ENCODE assay signal across 17 cellular contexts in the genomic region with DNA sequence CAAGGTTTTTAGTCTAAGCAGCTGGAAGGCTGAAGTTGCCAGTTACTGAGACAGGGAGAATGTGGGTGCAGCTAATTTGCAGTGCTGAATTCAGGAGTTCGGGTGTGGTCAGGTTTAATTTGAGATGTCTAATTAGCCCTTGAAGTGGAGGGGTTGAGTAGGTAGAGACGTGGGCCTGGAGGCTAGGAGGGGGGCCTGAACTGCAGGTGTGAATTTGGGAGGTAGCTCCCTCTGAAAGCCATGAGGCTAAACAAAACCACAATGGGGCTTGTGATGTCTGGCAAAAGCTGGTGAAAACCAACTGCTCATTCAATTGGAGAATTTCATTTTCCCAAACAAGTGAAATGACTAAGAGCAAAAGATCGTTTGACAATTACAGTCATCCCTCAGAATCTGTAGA.
"Had no signal": no experiment of that assay in that cellular context is flagged by ENCODE, and none has a peak within 500 bp of the region (broad histone marks: within the 10 kb centered on the region; RNA-seq: fewer than 3 reads in every experiment).

No MANE protein-coding gene starts in this region.

- H3K36me3 Mint-ChIP-seq: naive thymus-derived CD8-positive, alpha-beta T cell had no signal

- H3K4me1 ChIP-seq: gastrocnemius medialis, heart right ventricle had no signal

- H3K4me1 Mint-ChIP-seq: naive thymus-derived CD8-positive, alpha-beta T cell had no signal

- H3K36me3 ChIP-seq: gastrocnemius medialis, heart right ventricle, pancreas had no signal

- H3K9me3 Mint-ChIP-seq: naive thymus-derived CD8-positive, alpha-beta T cell had no signal

- H3K27ac ChIP-seq: dorsolateral prefrontal cortex, gastrocnemius medialis, heart right ventricle, pancreas had no signal

- H3K4me3 Mint-ChIP-seq: naive thymus-derived CD8-positive, alpha-beta T cell had no signal

- H3K27ac Mint-ChIP-seq: progenitor cell of endocrine pancreas had no signal

- ATAC-seq: esophagus mucosa; gastrocnemius medialis; heart right ventricle; mucosa of descending colon; naive thymus-derived CD8-positive, alpha-beta T cell; pancreas; right cardiac atrium had no signal

- H3K4me3 ChIP-seq: dorsolateral prefrontal cortex, gastrocnemius medialis, heart right ventricle, mucosa of descending colon, pancreas had no signal

- H3K27me3 ChIP-seq: gastrocnemius medialis, pancreas had no signal

- H3K9me3 ChIP-seq: gastrocnemius medialis, heart right ventricle, mucosa of descending colon, pancreas had no signal

- DNase-seq: cortex of kidney; dorsolateral prefrontal cortex; effector memory CD4-positive, alpha-beta T cell; gastrocnemius medialis; heart right ventricle; hypothalamus; kidney glomerular epithelial cell; mucosa of descending colon; naive thymus-derived CD8-positive, alpha-beta T cell; occipital lobe; pancreas; right cardiac atrium; small intestine; stimulated activated CD4-positive, alpha-beta T cell treated with anti-CD3 and anti-CD28 coated beads, Interleukin-12 subunit alpha, Interleukin-12 subunit beta, amount 100 ng/mL, for 4 hours; stimulated activated naive CD4-positive, alpha-beta T cell treated with Interleukin-2 at 50 U/mL for 16 hours had no signal
